Comparison of ENCODE assay signal across 14 cellular contexts in genomic region chr7:87797395-87797794, GRCh38.
A peak's percentile ranks its signal among the peaks of the same experiment; 100 is the strongest.
DNase-seq lines count a peak whose midpoint lies in the region; ATAC-seq and TF ChIP-seq lines count a peak whose summit lies in the region.
"Had no signal": no experiment of that assay in that cellular context is flagged by ENCODE, and none has a peak within 500 bp of the region (broad histone marks: within the 10 kb centered on the region; RNA-seq: fewer than 3 reads in every experiment).

No MANE protein-coding gene starts in this region.

- H3K36me3 Mint-ChIP-seq in glutamatergic neuron (ENCODE audit: unreplicated experiment): peaks cover 11% of the 10 kb centered on the region
- H3K36me3 Mint-ChIP-seq: natural killer cell treated with Interleukin-12 subunit alpha and Interleukin-12 subunit beta and Interleukin-15 and Interleukin-18, amount 100 ng/mL, for 72 hours had no signal

- ATAC-seq in GM19324 (IDR thresholded peaks at IDR 0.05; ENCODE audit: low FRiP score, unreplicated experiment) (peak; percentile 9), HG02610 (IDR thresholded peaks at IDR 0.05; ENCODE audit: unreplicated experiment) (peak; percentile 22), HG03378 (IDR thresholded peaks at IDR 0.05; ENCODE audit: unreplicated experiment) (peak; percentile 11)
- ATAC-seq: natural killer cell treated with Interleukin-12 subunit alpha and Interleukin-12 subunit beta and Interleukin-15 and Interleukin-18, amount 100 ng/mL, for 72 hours had no signal

- H3K27me3 Mint-ChIP-seq in glutamatergic neuron (ENCODE audit: unreplicated experiment): peaks cover 2% of the 10 kb centered on the region

- no peak overlapping the region for H3K4me3 Mint-ChIP-seq in glutamatergic neuron (ENCODE audit: unreplicated experiment)
- H3K4me3 Mint-ChIP-seq: natural killer cell treated with Interleukin-12 subunit alpha and Interleukin-12 subunit beta and Interleukin-15 and Interleukin-18, amount 100 ng/mL, for 72 hours; T-helper 1 cell treated with Interleukin-12 subunit alpha and Interleukin-12 subunit beta and Interleukin-4 antibody, amounts not matched to agents 30 μg/mL and 1 μg/mL, for 36 hours had no signal

- H3K4me1 Mint-ChIP-seq in glutamatergic neuron (ENCODE audit: low read depth, unreplicated experiment): no peaks in the 10 kb centered on the region

- TF ChIP-seq CTCF in glutamatergic neuron (IDR thresholded peaks at IDR 0.05; ENCODE audit: partially characterized antibody, unreplicated experiment): no peak

- H3K27ac Mint-ChIP-seq in glutamatergic neuron (ENCODE audit: unreplicated experiment): no peak overlapping the region
- H3K27ac Mint-ChIP-seq: natural killer cell treated with Interleukin-12 subunit alpha and Interleukin-12 subunit beta and Interleukin-15 and Interleukin-18, amount 100 ng/mL, for 72 hours; T-helper 1 cell treated with Interleukin-12 subunit alpha and Interleukin-12 subunit beta and Interleukin-4 antibody, amounts not matched to agents 30 μg/mL and 1 μg/mL, for 36 hours had no signal

- no peaks in the 10 kb centered on the region for H3K9me3 Mint-ChIP-seq in glutamatergic neuron (ENCODE audit: unreplicated experiment)
- H3K9me3 Mint-ChIP-seq: natural killer cell treated with Interleukin-12 subunit alpha and Interleukin-12 subunit beta and Interleukin-15 and Interleukin-18, amount 100 ng/mL, for 72 hours; T-helper 1 cell treated with Interleukin-12 subunit alpha and Interleukin-12 subunit beta and Interleukin-4 antibody, amounts not matched to agents 30 μg/mL and 1 μg/mL, for 36 hours had no signal

- DNase-seq in retina (peak; percentile 4), glutamatergic neuron (no peak), occipital lobe (lab: John Stamatoyannopoulos, UW) (no peak), NK-92 (lab: John Stamatoyannopoulos, UW; ENCODE audit: unreplicated experiment) (no peak)
- DNase-seq: activated CD4-positive, alpha-beta T cell treated with anti-CD3 and anti-CD28 coated beads, Interleukin-2, amount 50 U/mL, for 4 hours; activated naive CD4-positive, alpha-beta T cell treated with anti-CD3 and anti-CD28 coated beads, Interleukin-2, amount 50 U/mL, for 16 hours; MG63; stimulated activated naive CD8-positive, alpha-beta T cell treated with anti-CD3 and anti-CD28 coated beads, Interleukin-15, Interleukin-2, amounts not matched to agents 100 U/mL and 50 U/mL, for 24 hours; testis had no signal
